In the genomic region with DNA sequence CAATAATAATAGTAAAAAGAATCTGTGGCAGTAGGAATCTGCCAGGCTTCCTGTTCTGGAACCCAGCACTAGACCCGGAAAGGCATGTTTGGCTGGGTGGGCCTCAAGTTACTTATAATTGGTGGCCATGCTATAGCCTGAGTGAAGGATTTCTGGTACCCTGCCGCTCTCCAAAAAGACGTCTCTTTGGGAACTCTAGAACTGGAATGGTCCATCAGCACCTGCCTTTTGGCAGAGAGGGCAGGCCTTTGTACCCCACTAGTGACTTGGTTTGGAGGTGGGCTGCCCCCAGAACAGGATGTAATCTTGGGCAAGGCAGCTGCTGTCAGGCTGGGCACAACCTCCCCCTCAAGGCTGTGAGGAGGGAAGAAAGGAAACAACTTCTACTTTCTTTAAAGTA, we compare ENCODE assay signal across 12 cellular contexts. TPM values are rescaled to one million over a fixed set of nuclear protein-coding genes. Genes with fewer than 3 reads are reported as not detected.
DNase-seq lines count a peak whose midpoint lies in the region; ATAC-seq and TF ChIP-seq lines count a peak whose summit lies in the region.
"Had no signal": no experiment of that assay in that cellular context is flagged by ENCODE, and none has a peak within 500 bp of the region (broad histone marks: within the 10 kb centered on the region; RNA-seq: fewer than 3 reads in every experiment).

No MANE protein-coding gene starts in this region.

- peak overlapping the region; percentile 97 to 98 for H3K27ac Mint-ChIP-seq in T-cell
- H3K27ac Mint-ChIP-seq in immature natural killer cell: peak overlapping the region in 3 of 6 donors; percentile 90 to 97 (median 97)
- peak overlapping the region; percentile 99 for H3K27ac Mint-ChIP-seq in type B pancreatic cell

- H3K4me3 Mint-ChIP-seq in T-cell (peak overlapping the region; percentile 89 to 91 (median 91)), immature natural killer cell (peak overlapping the region; percentile 89 to 97 (median 94)), type B pancreatic cell (peak overlapping the region; percentile 95)

- H3K36me3 ChIP-seq in heart right ventricle (peaks cover 0 to 36% (median 12%) of the 10 kb centered on the region in 9 donors), right atrium auricular region (peaks cover 16% of the 10 kb centered on the region)

- intact Hi-C loops in heart right ventricle (cut with DNase I): loop anchor here in 5 of 10 donors (5.0 to 10.0 kb wide), 3 partner anchors 34 to 52 kb away; a partner anchor contains a TSS

- CTCF ChIA-PET in T-cell (lab: Charles Lee): no interaction called here

- no peaks in the 10 kb centered on the region for H3K36me3 Mint-ChIP-seq in T-cell
- H3K36me3 Mint-ChIP-seq in immature natural killer cell: no peaks in the 10 kb centered on the region
- no peaks in the 10 kb centered on the region for H3K36me3 Mint-ChIP-seq in type B pancreatic cell

- DNase-seq in heart right ventricle (no peak), right atrium auricular region (ENCODE audit: low spot score) (no peak), T-cell (no peak), immature natural killer cell (no peak), type B pancreatic cell (ENCODE audit: extremely low spot score, unreplicated experiment) (no peak), NCI-H446 treated with DMSO at 0.1 percent for 48 hours (lab: John Stamatoyannopoulos, UW) (no peak), RKO (ENCODE audit: low spot score) (no peak)
- DNase-seq in stimulated activated CD4-positive, alpha-beta T cell treated with anti-CD3 and anti-CD28 coated beads, Interleukin-1b, Interleukin-23, amount 100 ng/mL, for 48 hours: no peak
- DNase-seq: activated CD4-positive, alpha-beta T cell treated with anti-CD3 and anti-CD28 coated beads, Interleukin-2, amount 50 U/mL, for 1 hour; erythroblast; NCI-H187 treated with DMSO at 0.1 percent for 48 hours had no signal

- no peaks in the 10 kb centered on the region for H3K27me3 ChIP-seq in heart right ventricle
- no peaks in the 10 kb centered on the region for H3K27me3 ChIP-seq in right atrium auricular region
- H3K27me3 ChIP-seq: upper lobe of left lung had no signal

- H3K4me3 ChIP-seq in heart right ventricle: no peak overlapping the region
- no peak overlapping the region for H3K4me3 ChIP-seq in right atrium auricular region

- H3K4me1 ChIP-seq in heart right ventricle: peaks cover 3 to 26% (median 21%) of the 10 kb centered on the region in 9 donors
- peaks cover 0 to 19% of the 10 kb centered on the region in 2 donors for H3K4me1 ChIP-seq in right atrium auricular region

- H3K9me3 Mint-ChIP-seq in T-cell (no peaks in the 10 kb centered on the region), immature natural killer cell (no peaks in the 10 kb centered on the region), type B pancreatic cell (peaks cover 6% of the 10 kb centered on the region)

- ATAC-seq in heart right ventricle (no peak), T-cell (replicated peaks in 1 of 4) (no peak)

- H3K9me3 ChIP-seq in heart right ventricle (no peaks in the 10 kb centered on the region), right atrium auricular region (no peaks in the 10 kb centered on the region)
- H3K9me3 ChIP-seq: upper lobe of left lung had no signal

- 96% methylated on average over 3 of the region's 3 CpGs for WGBS in heart right ventricle, 2 donors

- POLR2A ChIA-PET in T-cell (lab: Charles Lee): no interaction called here

- H3K27ac ChIP-seq in heart right ventricle (peak overlapping the region in 6 of 10 donors; percentile 2 to 95 (median 90)), right atrium auricular region (no peak overlapping the region)

- H3K27me3 Mint-ChIP-seq in T-cell (no peaks in the 10 kb centered on the region), immature natural killer cell (ENCODE audit: low read depth in 3 of 3) (peaks cover 7 to 8% (median 7%) of the 10 kb centered on the region in 3 donors), type B pancreatic cell (no peaks in the 10 kb centered on the region)

- H3K4me1 Mint-ChIP-seq in T-cell: peaks cover 37 to 42% (median 40%) of the 10 kb centered on the region in 3 donors
- H3K4me1 Mint-ChIP-seq in immature natural killer cell: peaks cover 24 to 25% of the 10 kb centered on the region in 2 donors
- H3K4me1 Mint-ChIP-seq in type B pancreatic cell (ENCODE audit: unreplicated experiment): peaks cover 39% of the 10 kb centered on the region

- TF ChIP-seq CTCF in heart right ventricle (IDR thresholded peaks at IDR 0.05) (no peak), right atrium auricular region (IDR thresholded peaks at IDR 0.05) (no peak), type B pancreatic cell (conservative IDR thresholded peaks at IDR 0.05) (no peak)

RNA-seq across cellular contexts. Expression of a gene that starts 29.3 kb away (rescaled TPM):
- 1 to 10 TPM; 1.9 to 6.4 (median 3.3) TPM for total RNA-seq in heart right ventricle
- 1 to 10 TPM; 3.4 to 7.3 TPM for polyA plus RNA-seq in heart right ventricle
- 1 to 10 TPM; 2.4 to 7.1 TPM for total RNA-seq in right atrium auricular region
- total RNA-seq in T-cell: 10 to 100 TPM in 1 of 5 donors, 1 to 10 TPM in 4; 2.6 to 20.5 (median 6.6) TPM
- not detected for polyA plus RNA-seq in immature natural killer cell
- 10.3 and 17.3 TPM in 2 replicates for total RNA-seq in type B pancreatic cell (ENCODE audit: low replicate concordance)

RNA-seq across cellular contexts. Expression of a gene that starts 37.9 kb away (rescaled TPM):
- total RNA-seq in heart right ventricle: 100 to 1,000 TPM; 298 to 586 (median 488) TPM
- polyA plus RNA-seq in heart right ventricle: 100 to 1,000 TPM; 121 to 199 TPM
- 100 to 1,000 TPM; 440 to 644 TPM for total RNA-seq in right atrium auricular region
- total RNA-seq in T-cell: 10 to 100 TPM in 3 of 5 donors, 1 to 10 TPM in 2; 5.9 to 14.7 (median 13.5) TPM
- polyA plus RNA-seq in immature natural killer cell: 10 to 100 TPM; 23.6 to 60.6 (median 56.7) TPM
- 43.4 and 75.0 TPM in 2 replicates for total RNA-seq in type B pancreatic cell (ENCODE audit: low replicate concordance)

RNA-seq across cellular contexts. Expression of a gene that starts 53.5 kb away (rescaled TPM):
- total RNA-seq in heart right ventricle (10 to 100 TPM; 34.6 to 79.3 (median 43.2) TPM), right atrium auricular region (10 to 100 TPM; 35.0 to 37.4 TPM), T-cell (100 to 1,000 TPM in 1 of 5 donors, 10 to 100 TPM in 4; 48.7 to 155 (median 56.6) TPM), type B pancreatic cell (ENCODE audit: low replicate concordance) (23.6 and 35.4 TPM in 2 replicates)
- polyA plus RNA-seq in heart right ventricle (10 to 100 TPM; 36.1 to 56.5 TPM), immature natural killer cell (10 to 100 TPM; 20.3 to 38.5 (median 27.2) TPM)

RNA-seq across cellular contexts. Expression of a gene that starts 53.7 kb away (rescaled TPM):
- total RNA-seq in heart right ventricle (10 to 100 TPM; 18.0 to 29.9 (median 24.7) TPM), right atrium auricular region (10 to 100 TPM; 22.6 to 26.8 TPM), T-cell (10 to 100 TPM; 46.9 to 70.1 (median 60.0) TPM), type B pancreatic cell (ENCODE audit: low replicate concordance) (27.5 and 28.2 TPM in 2 replicates)
- polyA plus RNA-seq in heart right ventricle (10 to 100 TPM; 24.5 to 41.8 TPM), immature natural killer cell (100 to 1,000 TPM in 2 of 3 donors, 10 to 100 TPM in 1; 91.6 to 166 (median 133) TPM)

Comparison
In these comparisons a context has a peak if more than half of its experiments do, and no peak if none do; other contexts are left out.
1. H3K27ac ChIP-seq: peak in heart right ventricle (6 of 10); none in right atrium auricular region (0 of 2).
2. Peak in every context shown above with its lines, with median percentiles within 50 percentile points of each other: H3K4me3 Mint-ChIP-seq.